Comparison of ENCODE assay signal across 9 cellular contexts in the genomic region with DNA sequence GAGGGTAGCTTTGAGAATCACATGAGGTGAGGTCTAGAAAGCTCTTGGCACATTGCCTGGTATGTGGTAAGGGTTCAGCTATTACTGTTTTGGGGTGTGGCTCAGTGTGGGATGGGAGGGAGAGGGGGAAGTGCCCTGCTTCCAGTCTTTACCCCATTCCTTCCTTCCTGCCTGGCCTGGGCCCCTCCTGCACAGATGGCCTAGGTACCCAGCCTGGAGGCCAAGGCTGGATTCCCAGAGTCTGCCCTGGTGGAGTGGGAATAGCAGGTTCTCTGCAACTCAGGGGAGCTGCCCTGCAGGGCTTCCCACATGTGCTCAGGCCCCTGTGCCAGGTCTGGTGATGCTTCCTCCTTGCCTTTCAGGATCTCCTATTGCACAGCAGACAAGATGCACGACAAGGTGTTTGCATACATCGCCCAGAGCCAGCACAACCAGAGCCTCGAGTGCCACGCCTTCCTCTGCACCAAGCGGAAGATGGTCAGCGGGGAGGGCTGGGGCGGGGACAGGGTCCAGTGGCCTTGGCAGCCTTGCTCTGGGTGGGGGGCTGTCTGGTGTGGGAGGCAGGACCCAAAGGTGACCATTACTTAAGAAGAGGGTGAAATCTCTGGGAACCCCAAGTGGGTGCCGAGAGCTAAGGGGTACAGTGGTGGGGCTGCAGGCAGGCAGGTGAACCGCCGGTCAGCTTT. TPM values are rescaled to one million over a fixed set of nuclear protein-coding genes. Genes with fewer than 3 reads are reported as not detected.
DNase-seq lines count a peak whose midpoint lies in the region; ATAC-seq lines count a peak whose summit lies in the region.
"Had no signal": no experiment of that assay in that cellular context is flagged by ENCODE, and none has a peak within 500 bp of the region (broad histone marks: within the 10 kb centered on the region; RNA-seq: fewer than 3 reads in every experiment).

No MANE protein-coding gene starts in this region.

- DNase-seq in left ventricle myocardium superior (no peak), cardiac septum (ENCODE audit: low spot score) (no peak), RPMI8226 (peak; percentile 83), substantia nigra (lab: John Stamatoyannopoulos, UW) (peak in 2 of 49 donors; percentile 48 to 71), retina (no peak)
- peak in 2 of 3 experiments; percentile 23 to 33 for DNase-seq in effector memory CD8-positive, alpha-beta T cell
- DNase-seq: DMS79 had no signal

- H3K27me3 Mint-ChIP-seq in effector memory CD8-positive, alpha-beta T cell: no peaks in the 10 kb centered on the region

- intact Hi-C loops in left ventricle myocardium superior (cut with micrococcal nuclease) (no loop called here), cardiac septum (cut with DNase I) (no loop called here)

- peaks cover 63 to 73% of the 10 kb centered on the region in 2 donors for H3K4me1 Mint-ChIP-seq in effector memory CD8-positive, alpha-beta T cell (ENCODE audit: low read depth in 2 of 2)

- H3K27ac ChIP-seq in substantia nigra (ENCODE audit: low read depth, low read length, poor library complexity, severe bottlenecking): peak overlapping the region; percentile 98

- H3K27ac Mint-ChIP-seq in effector memory CD8-positive, alpha-beta T cell: peak overlapping the region; percentile 92 to 94

- peak overlapping the region; percentile 61 to 73 for H3K4me3 Mint-ChIP-seq in effector memory CD8-positive, alpha-beta T cell

- peaks cover 9% of the 10 kb centered on the region for H3K36me3 Mint-ChIP-seq in effector memory CD8-positive, alpha-beta T cell (ENCODE audit: insufficient read depth)

- H3K9me3 Mint-ChIP-seq in effector memory CD8-positive, alpha-beta T cell: no peaks in the 10 kb centered on the region

- ATAC-seq in left ventricle myocardium superior (peak; percentile 14), HG03039 (IDR thresholded peaks at IDR 0.05; ENCODE audit: unreplicated experiment) (no peak), HG03565 (IDR thresholded peaks at IDR 0.05; ENCODE audit: unreplicated experiment) (no peak)
- peak; percentile 70 for ATAC-seq in effector memory CD8-positive, alpha-beta T cell (replicated peaks)

RNA-seq across cellular contexts. Expression of a gene that starts 13.5 kb away (rescaled TPM):
- total RNA-seq in left ventricle myocardium superior (11.8 TPM), cardiac septum (14.4 TPM)

RNA-seq across cellular contexts. Expression of a gene that starts 59.7 kb away (rescaled TPM):
- total RNA-seq in left ventricle myocardium superior (17.9 TPM), cardiac septum (16.7 TPM)

Comparison
In these comparisons a context has a peak if more than half of its experiments do, and no peak if none do; other contexts are left out.
1. ATAC-seq: peak in left ventricle myocardium superior (single experiment) and effector memory CD8-positive, alpha-beta T cell (single experiment); none in HG03039 (single experiment) and HG03565 (single experiment).
2. DNase-seq: peak in RPMI8226 (single experiment) and effector memory CD8-positive, alpha-beta T cell (2 of 3); none in left ventricle myocardium superior (single experiment), cardiac septum (single experiment) and retina (single experiment).